ENCODE assay signal across 8 cellular contexts in genomic region chr3:124730129-124730919, GRCh38. TPM values are rescaled to one million over a fixed set of nuclear protein-coding genes. Genes with fewer than 3 reads are reported as not detected.
A peak's percentile ranks its signal among the peaks of the same experiment; 100 is the strongest.
DNase-seq lines count a peak whose midpoint lies in the region; ATAC-seq and TF ChIP-seq lines count a peak whose summit lies in the region.

UMPS (plus strand) TSS chr3:124730452; CDS start chr3:124730472, 20 bp downstream.

- CTCF ChIA-PET in BJ (lab: Yijun Ruan, JAX), result interaction anchor here (0.6 to 1.7 kb wide), 5 partner anchors 13 to 49 kb away, joined by 3 to 7 read pairs (median 4); no protein-coding TSS in a partner anchor
- CTCF ChIA-PET in activated CD4-positive, alpha-beta T cell treated with anti-CD3 and anti-CD28 coated beads, Interleukin-2, amount 10 ng/mL, durations not matched to agents 7 days and 5 days (lab: Charles Lee), result interaction anchor here (1.1 to 1.7 kb wide), 4 partner anchors 11 to 171 kb away, joined by 3 to 7 read pairs (median 4); no protein-coding TSS in a partner anchor

- H3K4me3 ChIP-seq in BJ (ENCODE audit: low read depth, low read length) (peak within 1 kb of the TSS; percentile 100), left lung (peak within 1 kb of the TSS; percentile 77 to 79)

- H3K9me3 ChIP-seq in left lung, result no peaks in the 10 kb centered on the region

- TF ChIP-seq CTCF in BJ (IDR thresholded peaks at IDR 0.05; ENCODE audit: insufficient read depth, low read depth, low read length) (no peak), left lung (IDR thresholded peaks at IDR 0.05) (no peak)

- peaks cover 9 to 17% of the 10 kb centered on the region in 2 donors for H3K4me1 ChIP-seq in left lung

- POLR2A ChIA-PET in BJ (lab: Charles Lee), result interaction anchor here (0.6 kb wide), 1 partner anchor 103 kb away, joined by 5 read pairs; no protein-coding TSS in a partner anchor
- POLR2A ChIA-PET in activated CD4-positive, alpha-beta T cell treated with anti-CD3 and anti-CD28 coated beads, Interleukin-2, amount 10 ng/mL, durations not matched to agents 7 days and 5 days (lab: Charles Lee), result interaction anchor here (0.7 kb wide), 1 partner anchor 777 kb away, joined by 3 read pairs; no protein-coding TSS in a partner anchor

- H3K27ac ChIP-seq in left lung, result peak within 1 kb of the TSS; percentile 41 to 75

- no peaks in the 10 kb centered on the region for H3K36me3 ChIP-seq in BJ (ENCODE audit: control insufficient read depth, insufficient read depth, low read length)
- H3K36me3 ChIP-seq in left lung, result peaks cover 0 to 7% of the 10 kb centered on the region in 2 donors

- no peaks in the 10 kb centered on the region for H3K27me3 ChIP-seq in BJ (ENCODE audit: control insufficient read depth, insufficient read depth, low read length)
- peaks cover 0 to 33% of the 10 kb centered on the region in 2 donors for H3K27me3 ChIP-seq in left lung

- H3K36me3 Mint-ChIP-seq in activated CD4-positive, alpha-beta T cell treated with anti-CD3 and anti-CD28 coated beads, Interleukin-2, amount 10 ng/mL, durations not matched to agents 7 days and 5 days (ENCODE audit: low read depth), result peaks cover 17% of the 10 kb centered on the region

- peak within 1 kb of the TSS; percentile 98 for H3K4me3 Mint-ChIP-seq in activated CD4-positive, alpha-beta T cell treated with anti-CD3 and anti-CD28 coated beads, Interleukin-2, amount 10 ng/mL, durations not matched to agents 7 days and 5 days

- H3K27me3 Mint-ChIP-seq in activated CD4-positive, alpha-beta T cell treated with anti-CD3 and anti-CD28 coated beads, Interleukin-2, amount 10 ng/mL, durations not matched to agents 7 days and 5 days, result peaks cover 18% of the 10 kb centered on the region

- intact Hi-C loops in left lung (cut with DNase I), result no loop called here

- ATAC-seq in HG03457 (IDR thresholded peaks at IDR 0.05; ENCODE audit: unreplicated experiment) (peak; percentile 93), left lung (peak; percentile 99)

- peak; percentile 26 for DNase-seq in BJ (ENCODE audit: low read depth)
- peak; percentile 79 for DNase-seq in GM19240 (ENCODE audit: insufficient read length, low spot score)
- DNase-seq in NCI-H526 (lab: John Stamatoyannopoulos, UW), result peak; percentile 71 to 95
- peak; percentile 94 for DNase-seq in activated CD4-positive, alpha-beta T cell treated with anti-CD3 and anti-CD28 coated beads, Interleukin-2, amount 10 ng/mL, durations not matched to agents 7 days and 5 days
- DNase-seq in dermis blood vessel endothelial cell, result peak; percentile 82
- peak; percentile 92 to 99 for DNase-seq in left lung
- DNase-seq in stimulated activated CD4-positive, alpha-beta T cell treated with anti-CD3 and anti-CD28 coated beads, Interleukin-2, amount 100 ng/mL, for 48 hours, result peak; percentile 92 to 95

- peaks cover 33% of the 10 kb centered on the region for H3K4me1 Mint-ChIP-seq in activated CD4-positive, alpha-beta T cell treated with anti-CD3 and anti-CD28 coated beads, Interleukin-2, amount 10 ng/mL, durations not matched to agents 7 days and 5 days

- peaks cover 3% of the 10 kb centered on the region for H3K9me3 Mint-ChIP-seq in activated CD4-positive, alpha-beta T cell treated with anti-CD3 and anti-CD28 coated beads, Interleukin-2, amount 10 ng/mL, durations not matched to agents 7 days and 5 days

- peak within 1 kb of the TSS; percentile 99 for H3K27ac Mint-ChIP-seq in activated CD4-positive, alpha-beta T cell treated with anti-CD3 and anti-CD28 coated beads, Interleukin-2, amount 10 ng/mL, durations not matched to agents 7 days and 5 days

RNA-seq across cellular contexts. Expression of gene UMPS, which starts in this region (rescaled TPM):
- polyA plus RNA-seq in BJ (2011; rRNA removed), result 23.4 and 27.4 TPM in 2 replicates
- polyA minus RNA-seq in BJ (2011; rRNA and poly(A)+ RNA removed), result 19.3 and 32.4 TPM in 2 replicates
- total RNA-seq in activated CD4-positive, alpha-beta T cell treated with anti-CD3 and anti-CD28 coated beads, Interleukin-2, amount 10 ng/mL, durations not matched to agents 7 days and 5 days, result 10 to 100 TPM; 26.9 to 27.8 TPM
- 33.8 and 36.1 TPM in 2 replicates for total RNA-seq in dermis blood vessel endothelial cell
- total RNA-seq in left lung, result 10 to 100 TPM; 18.8 to 32.4 TPM

Comparison
In these comparisons a context has a peak if more than half of its experiments do, and no peak if none do; other contexts are left out.
1. Peak in every context shown above with its lines: DNase-seq, ATAC-seq, H3K4me3 ChIP-seq and H3K27ac ChIP-seq.
2. DNase-seq: peak in every context shown above with its lines; median percentile 96 in left lung; 94 in activated CD4-positive, alpha-beta T cell treated with anti-CD3 and anti-CD28 coated beads, Interleukin-2, amount 10 ng/mL, durations not matched to agents 7 days and 5 days; 94 in stimulated activated CD4-positive, alpha-beta T cell treated with anti-CD3 and anti-CD28 coated beads, Interleukin-2, amount 100 ng/mL, for 48 hours; 83 in NCI-H526; 82 in dermis blood vessel endothelial cell; 79 in GM19240; 26 in BJ.